Comparison of ENCODE assay signal across 12 cellular contexts in the genomic region with DNA sequence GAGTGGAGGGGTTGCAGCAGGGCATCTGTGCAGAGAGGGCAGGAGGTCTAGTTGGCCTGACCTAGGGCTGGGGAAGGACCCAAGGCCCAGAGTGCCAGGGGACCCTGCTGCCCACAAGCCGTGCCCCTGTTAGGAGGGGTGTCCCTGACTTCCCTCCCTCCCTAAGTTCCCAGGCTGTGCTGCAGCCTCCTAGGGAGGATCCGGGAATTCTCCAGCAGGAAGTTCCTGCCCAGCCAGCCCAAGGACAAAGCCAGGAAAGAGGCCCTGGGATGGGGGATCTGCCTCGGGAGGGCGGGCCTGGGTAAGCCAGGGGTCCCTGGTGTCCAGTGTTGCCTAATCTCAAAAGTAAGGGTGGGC. TPM values are rescaled to one million over a fixed set of nuclear protein-coding genes. Genes with fewer than 3 reads are reported as not detected.
DNase-seq lines count a peak whose midpoint lies in the region; ATAC-seq and TF ChIP-seq lines count a peak whose summit lies in the region.
"Had no signal": no experiment of that assay in that cellular context is flagged by ENCODE, and none has a peak within 500 bp of the region (broad histone marks: within the 10 kb centered on the region; RNA-seq: fewer than 3 reads in every experiment).

No MANE protein-coding gene starts in this region.

- H3K4me1 Mint-ChIP-seq in brain (peaks cover 26% of the 10 kb centered on the region), nephron (peaks cover 30% of the 10 kb centered on the region)

- intact Hi-C loops in left ventricle myocardium inferior (cut with micrococcal nuclease) (loop anchor here (5.0 to 10.0 kb wide), 2 partner anchors 85 to 113 kb away; no protein-coding TSS in a partner anchor), prostate gland (cut with DNase I) (loop anchor here (5.0 kb wide), 2 partner anchors 83 to 108 kb away; no protein-coding TSS in a partner anchor)

- H3K4me3 Mint-ChIP-seq in brain (no peak overlapping the region), nephron (no peak overlapping the region)
- H3K4me3 Mint-ChIP-seq: activated CD8-positive, alpha-beta T cell treated with anti-CD3 and anti-CD28 coated beads, Interleukin-2, amount 10 ng/mL, durations not matched to agents 7 days and 5 days had no signal

- H3K36me3 Mint-ChIP-seq in brain (no peaks in the 10 kb centered on the region), nephron (ENCODE audit: low read depth) (no peaks in the 10 kb centered on the region)

- no peaks in the 10 kb centered on the region for H3K36me3 ChIP-seq in left ventricle myocardium inferior
- H3K36me3 ChIP-seq in upper lobe of left lung = no peaks in the 10 kb centered on the region
- no peaks in the 10 kb centered on the region for H3K36me3 ChIP-seq in prostate gland
- H3K36me3 ChIP-seq: brain microvascular endothelial cell, thoracic aorta had no signal

- H3K27me3 ChIP-seq in left ventricle myocardium inferior (ENCODE audit: low read depth) (no peaks in the 10 kb centered on the region), upper lobe of left lung (no peaks in the 10 kb centered on the region), prostate gland (replicated peaks; ENCODE audit: insufficient read depth) (no peaks in the 10 kb centered on the region)
- H3K27me3 ChIP-seq: brain microvascular endothelial cell had no signal

- H3K27ac Mint-ChIP-seq in brain = peak overlapping the region in 3 of 5 experiments; percentile 20 to 90 (median 85)
- H3K27ac Mint-ChIP-seq in nephron = peak overlapping the region; percentile 70 to 98 (median 87)
- H3K27ac Mint-ChIP-seq: activated CD8-positive, alpha-beta T cell treated with anti-CD3 and anti-CD28 coated beads, Interleukin-2, amount 10 ng/mL, durations not matched to agents 7 days and 5 days had no signal

- peak in 1 of 4 donors; percentile 24 for TF ChIP-seq EP300 in upper lobe of left lung (IDR thresholded peaks at IDR 0.05)

- H3K4me3 ChIP-seq in left ventricle myocardium inferior (peak overlapping the region; percentile 30), upper lobe of left lung (no peak overlapping the region), prostate gland (no peak overlapping the region)
- H3K4me3 ChIP-seq: skin epidermis, thoracic aorta had no signal

- H3K27ac ChIP-seq in left ventricle myocardium inferior (replicated peaks) = peak overlapping the region; percentile 92
- peak overlapping the region; percentile 83 to 93 (median 87) for H3K27ac ChIP-seq in upper lobe of left lung
- H3K27ac ChIP-seq in prostate gland = no peak overlapping the region
- H3K27ac ChIP-seq: brain microvascular endothelial cell, thoracic aorta had no signal

- H3K9me3 Mint-ChIP-seq in brain (peaks cover 0 to 6% (median 2%) of the 10 kb centered on the region in 5 experiments), nephron (no peaks in the 10 kb centered on the region)

- no peaks in the 10 kb centered on the region for H3K9me3 ChIP-seq in left ventricle myocardium inferior (replicated peaks)
- H3K9me3 ChIP-seq in upper lobe of left lung = no peaks in the 10 kb centered on the region
- no peaks in the 10 kb centered on the region for H3K9me3 ChIP-seq in prostate gland
- H3K9me3 ChIP-seq: thoracic aorta had no signal

- peaks cover 56% of the 10 kb centered on the region for H3K4me1 ChIP-seq in left ventricle myocardium inferior
- peaks cover 39 to 50% (median 45%) of the 10 kb centered on the region in 4 donors for H3K4me1 ChIP-seq in upper lobe of left lung
- no peaks in the 10 kb centered on the region for H3K4me1 ChIP-seq in prostate gland (replicated peaks)

- TF ChIP-seq CTCF in brain (conservative IDR thresholded peaks at IDR 0.05) (no peak), left ventricle myocardium inferior (IDR thresholded peaks at IDR 0.05; ENCODE audit: borderline replicate concordance) (no peak), nephron (IDR thresholded peaks at IDR 0.05; ENCODE audit: unreplicated experiment in 3 of 3) (no peak), upper lobe of left lung (IDR thresholded peaks at IDR 0.05) (no peak), prostate gland (IDR thresholded peaks at IDR 0.05) (no peak)

- no peak for TF ChIP-seq POLR2A in upper lobe of left lung (IDR thresholded peaks at IDR 0.05)
- TF ChIP-seq POLR2A in prostate gland (IDR thresholded peaks at IDR 0.05) = no peak

- no peak for DNase-seq in left ventricle myocardium inferior
- DNase-seq in upper lobe of left lung = no peak
- DNase-seq in RKO (ENCODE audit: low spot score) = no peak
- no peak for DNase-seq in NCI-H128 (lab: John Stamatoyannopoulos, UW; ENCODE audit: unreplicated experiment)
- DNase-seq in prostate gland (ENCODE audit: low spot score) = no peak

- WGBS in upper lobe of left lung, 2 donors = 20 to 61% methylated on average over 1 to 4 of the region's 4 CpGs
- WGBS in prostate gland = 61% methylated on average over 4 of the region's 4 CpGs

- ATAC-seq in upper lobe of left lung (ENCODE audit: low FRiP score in 2 of 2) (no peak), HG03108 (IDR thresholded peaks at IDR 0.05; ENCODE audit: unreplicated experiment) (no peak)
- ATAC-seq: activated CD8-positive, alpha-beta T cell treated with anti-CD3 and anti-CD28 coated beads, Interleukin-2, amount 10 ng/mL, durations not matched to agents 7 days and 5 days had no signal

- H3K27me3 Mint-ChIP-seq in brain (peaks cover 17% of the 10 kb centered on the region), nephron (ENCODE audit: low read depth) (peaks cover 8% of the 10 kb centered on the region)

RNA-seq across cellular contexts. Expression of a gene that starts 9.3 kb away (rescaled TPM):
- 28.6 TPM for polyA plus RNA-seq in brain (ENCODE audit: insufficient read depth, low read depth, low replicate concordance)
- total RNA-seq in left ventricle myocardium inferior (19.7 TPM), upper lobe of left lung (10 to 100 TPM in 5 of 6 donors, 1 to 10 TPM in 1; 9.2 to 23.5 (median 13.7) TPM), prostate gland (10 to 100 TPM in 1 of 2 donors, 1 to 10 TPM in 1; 6.2 to 13.6 TPM)

RNA-seq across cellular contexts. Expression of a gene that starts 31.8 kb away (rescaled TPM):
- polyA plus RNA-seq in brain (ENCODE audit: insufficient read depth, low read depth, low replicate concordance) = 94.1 TPM
- total RNA-seq in left ventricle myocardium inferior (5.6 TPM), upper lobe of left lung (100 to 1,000 TPM in 5 of 6 donors, 10 to 100 TPM in 1; 95.6 to 179 (median 137) TPM), prostate gland (10 to 100 TPM; 21.8 to 99.1 TPM)

Comparison
In these comparisons a context has a peak if more than half of its experiments do, and no peak if none do; other contexts are left out.
1. H3K27ac ChIP-seq: peak in left ventricle myocardium inferior (single experiment) and upper lobe of left lung (4 of 4); none in prostate gland (0 of 2).